Comparison of ENCODE assay signal across 21 cellular contexts in the genomic region with DNA sequence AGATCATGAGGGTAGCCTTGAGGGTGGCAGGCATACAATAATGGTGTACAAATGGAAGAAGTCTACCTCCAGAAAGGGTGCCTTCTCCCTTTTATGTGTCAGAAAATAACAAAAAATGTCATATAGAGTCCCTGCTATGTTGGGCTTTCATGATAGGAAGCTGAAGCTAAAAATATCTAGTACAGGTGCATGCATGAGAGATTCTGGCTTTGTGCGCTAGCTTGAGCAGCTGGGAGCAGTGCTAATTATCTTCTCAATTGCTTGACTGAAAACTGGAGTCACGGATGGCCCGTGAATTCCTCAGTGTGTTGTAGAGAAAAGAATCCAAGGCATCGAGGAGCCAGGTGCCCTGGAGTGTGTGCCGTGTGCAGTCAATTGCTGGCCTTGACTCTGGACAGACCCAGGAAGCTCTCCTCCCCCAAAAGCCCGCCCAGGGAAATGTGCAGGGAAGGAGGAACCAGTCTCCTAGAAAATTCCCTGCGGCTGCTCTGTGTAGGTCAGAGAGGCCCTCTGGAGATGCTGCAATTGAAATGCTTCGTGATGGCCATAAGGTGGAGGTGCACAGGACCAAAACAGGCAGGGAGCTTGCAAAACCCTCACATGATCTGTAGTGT. TPM values are rescaled to one million over a fixed set of nuclear protein-coding genes. Genes with fewer than 3 reads are reported as not detected.
DNase-seq lines count a peak whose midpoint lies in the region; ATAC-seq and TF ChIP-seq lines count a peak whose summit lies in the region.
"Had no signal": no experiment of that assay in that cellular context is flagged by ENCODE, and none has a peak within 500 bp of the region (broad histone marks: within the 10 kb centered on the region; RNA-seq: fewer than 3 reads in every experiment).

No MANE protein-coding gene starts in this region.

- H3K27ac Mint-ChIP-seq in nephron progenitor cell = peak overlapping the region; percentile 32
- no peak overlapping the region for H3K27ac Mint-ChIP-seq in CD8-positive, alpha-beta T cell
- H3K27ac Mint-ChIP-seq: stimulated activated memory B cell treated with anti-CD40 and anti-IgM and Interleukin-4, amounts not matched to agents 10 μg/mL and 1 μg/mL and 100 μg/mL, for 72 hours had no signal

- H3K4me3 Mint-ChIP-seq in nephron progenitor cell = no peak overlapping the region
- H3K4me3 Mint-ChIP-seq in CD8-positive, alpha-beta T cell = no peak overlapping the region
- H3K4me3 Mint-ChIP-seq: stimulated activated memory B cell treated with anti-CD40 and anti-IgM and Interleukin-4, amounts not matched to agents 10 μg/mL and 1 μg/mL and 100 μg/mL, for 72 hours had no signal

- DNase-seq in NCI-H1417 (lab: John Stamatoyannopoulos, UW) (peak; percentile 54 to 86 (median 85)), NCI-H1417 treated with DMSO at 0.1 percent for 48 hours (lab: John Stamatoyannopoulos, UW) (no peak), NCI-H187 (lab: John Stamatoyannopoulos, UW) (peak; percentile 55 to 70), NCI-H69 (lab: John Stamatoyannopoulos, UW) (peak; percentile 54), nephron progenitor cell (no peak), SKM-1 treated with dmso at 0.1 percent for 144 hours (lab: John Stamatoyannopoulos, UW; ENCODE audit: unreplicated experiment) (no peak), heart left ventricle (no peak)
- DNase-seq in CD8-positive, alpha-beta T cell = no peak
- DNase-seq: 8988T; activated CD4-positive, alpha-beta T cell treated with anti-CD3 and anti-CD28 coated beads for 4 hours; activated effector memory CD4-positive, alpha-beta T cell treated with anti-CD3 and anti-CD28 coated beads, Interleukin-2, amount 50 U/mL, for 16 hours; adrenal gland; erythroblast; mucosa of descending colon had no signal

- no peak for ATAC-seq in heart left ventricle
- no peak for ATAC-seq in CD8-positive, alpha-beta T cell
- ATAC-seq: HCT116; K562; left lobe of liver; mucosa of descending colon; stimulated activated memory B cell treated with anti-CD40 and anti-IgM and Interleukin-4, amounts not matched to agents 10 μg/mL and 1 μg/mL and 100 μg/mL, for 72 hours had no signal

- CTCF ChIA-PET in CD8-positive, alpha-beta T cell (lab: Charles Lee) = interaction anchor here (0.5 to 13.3 kb wide), 5 partner anchors 9 to 99 kb away, joined by 3 to 149 read pairs (median 4); no protein-coding TSS in a partner anchor

- H3K27me3 ChIP-seq in heart left ventricle = no peaks in the 10 kb centered on the region
- no peaks in the 10 kb centered on the region for H3K27me3 ChIP-seq in CD8-positive, alpha-beta T cell (ENCODE audit: insufficient read depth, low read length)
- H3K27me3 ChIP-seq: adrenal gland, cardiac muscle cell, dorsolateral prefrontal cortex, right atrium auricular region had no signal

- POLR2A ChIA-PET in CD8-positive, alpha-beta T cell (lab: Charles Lee) = no interaction called here

- WGBS in heart left ventricle, 4 donors = 63 to 81% (median 76%) methylated on average over 8 of the region's 8 CpGs

- no peak overlapping the region for H3K4me3 ChIP-seq in heart left ventricle
- H3K4me3 ChIP-seq in CD8-positive, alpha-beta T cell (ENCODE audit: low read depth, low read length) = no peak overlapping the region
- H3K4me3 ChIP-seq: adrenal gland, cardiac muscle cell, dorsolateral prefrontal cortex, K562, mucosa of descending colon, right atrium auricular region had no signal

- H3K27me3 Mint-ChIP-seq in nephron progenitor cell (ENCODE audit: low read depth, poor library complexity) = peaks cover 10% of the 10 kb centered on the region
- no peaks in the 10 kb centered on the region for H3K27me3 Mint-ChIP-seq in CD8-positive, alpha-beta T cell (ENCODE audit: low read depth)

- no peaks in the 10 kb centered on the region for H3K9me3 Mint-ChIP-seq in nephron progenitor cell
- no peaks in the 10 kb centered on the region for H3K9me3 Mint-ChIP-seq in CD8-positive, alpha-beta T cell
- H3K9me3 Mint-ChIP-seq: stimulated activated memory B cell treated with anti-CD40 and anti-IgM and Interleukin-4, amounts not matched to agents 10 μg/mL and 1 μg/mL and 100 μg/mL, for 72 hours had no signal

- no peak for TF ChIP-seq POLR2A in heart left ventricle (IDR thresholded peaks at IDR 0.05)

- H3K27ac ChIP-seq in heart left ventricle = no peak overlapping the region
- H3K27ac ChIP-seq in CD8-positive, alpha-beta T cell (ENCODE audit: low read depth, low read length) = no peak overlapping the region
- H3K27ac ChIP-seq: adrenal gland, cardiac muscle cell, right atrium auricular region had no signal

- no peaks in the 10 kb centered on the region for H3K36me3 Mint-ChIP-seq in nephron progenitor cell (ENCODE audit: low read depth)
- H3K36me3 Mint-ChIP-seq in CD8-positive, alpha-beta T cell = peaks cover 3% of the 10 kb centered on the region
- H3K36me3 Mint-ChIP-seq: stimulated activated memory B cell treated with anti-CD40 and anti-IgM and Interleukin-4, amounts not matched to agents 10 μg/mL and 1 μg/mL and 100 μg/mL, for 72 hours had no signal

- TF ChIP-seq CTCF in nephron progenitor cell (IDR thresholded peaks at IDR 0.05) (no peak), heart left ventricle (IDR thresholded peaks at IDR 0.05) (no peak)
- TF ChIP-seq CTCF in CD8-positive, alpha-beta T cell (IDR thresholded peaks at IDR 0.05) = no peak

- peaks cover 34% of the 10 kb centered on the region for H3K4me1 Mint-ChIP-seq in nephron progenitor cell
- H3K4me1 Mint-ChIP-seq in CD8-positive, alpha-beta T cell (ENCODE audit: low read depth) = no peaks in the 10 kb centered on the region

- intact Hi-C loops in heart left ventricle (cut with DNase I) = no loop called here
- intact Hi-C loops in CD8-positive, alpha-beta T cell (cut with DNase I, micrococcal nuclease) = no loop called here

- peaks cover 0 to 27% (median 15%) of the 10 kb centered on the region in 9 donors for H3K36me3 ChIP-seq in heart left ventricle
- no peaks in the 10 kb centered on the region for H3K36me3 ChIP-seq in CD8-positive, alpha-beta T cell (ENCODE audit: insufficient read depth, low read length)
- H3K36me3 ChIP-seq: cardiac muscle cell had no signal

- H3K4me1 ChIP-seq in heart left ventricle = peaks cover 0 to 18% (median 1%) of the 10 kb centered on the region in 12 donors
- no peaks in the 10 kb centered on the region for H3K4me1 ChIP-seq in CD8-positive, alpha-beta T cell (ENCODE audit: insufficient read depth, low read length)

- no peaks in the 10 kb centered on the region for H3K9me3 ChIP-seq in heart left ventricle
- no peaks in the 10 kb centered on the region for H3K9me3 ChIP-seq in CD8-positive, alpha-beta T cell (ENCODE audit: low read length)
- H3K9me3 ChIP-seq: adrenal gland, mucosa of descending colon, right atrium auricular region had no signal

RNA-seq across cellular contexts. Expression of gene LGALS3BP, which starts 14.2 kb away (rescaled TPM):
- 1,000 to 10,000 TPM in 1 of 9 donors, 100 to 1,000 TPM in 8; 250 to 1,343 (median 688) TPM for total RNA-seq in heart left ventricle
- polyA plus RNA-seq in heart left ventricle = 100 to 1,000 TPM; 178 to 363 TPM
- total RNA-seq in CD8-positive, alpha-beta T cell = 10 to 100 TPM; 30.9 to 32.0 TPM

RNA-seq across cellular contexts. Expression of gene TIMP2, which starts 40.3 kb away (rescaled TPM):
- total RNA-seq in heart left ventricle = 100 to 1,000 TPM in 4 of 9 donors, 10 to 100 TPM in 5; 65.6 to 201 (median 98.3) TPM
- 10 to 100 TPM; 25.1 to 54.4 TPM for polyA plus RNA-seq in heart left ventricle
- total RNA-seq in CD8-positive, alpha-beta T cell = 1 to 10 TPM; 8.9 to 9.4 TPM
- polyA plus RNA-seq: K562 had no signal

RNA-seq across cellular contexts. Expression of gene CANT1, which starts 44.1 kb away (rescaled TPM):
- total RNA-seq in heart left ventricle = 10 to 100 TPM; 20.4 to 43.7 (median 24.1) TPM
- polyA plus RNA-seq in heart left ventricle = 10 to 100 TPM in 1 of 2 donors, 1 to 10 TPM in 1; 5.1 to 46.2 TPM
- 10 to 100 TPM; 41.6 to 48.9 TPM for total RNA-seq in CD8-positive, alpha-beta T cell

RNA-seq across cellular contexts. Expression of gene C1QTNF1, which starts 58.5 kb away (rescaled TPM):
- 100 to 1,000 TPM in 4 of 9 donors, 10 to 100 TPM in 5; 37.0 to 406 (median 66.2) TPM for total RNA-seq in heart left ventricle
- polyA plus RNA-seq in heart left ventricle = 100 to 1,000 TPM in 1 of 2 donors, 10 to 100 TPM in 1; 85.5 to 189 TPM
- total RNA-seq in CD8-positive, alpha-beta T cell = under 1 TPM in 1 of 2 experiments, not detected in 1; 0.78 TPM
- polyA plus RNA-seq: K562 had no signal

Comparison
In these comparisons a context has a peak if more than half of its experiments do, and no peak if none do; other contexts are left out.
1. DNase-seq: peak in NCI-H1417 (3 of 3), NCI-H187 (2 of 2) and NCI-H69 (single experiment); none in NCI-H1417 treated with DMSO at 0.1 percent for 48 hours (single experiment), nephron progenitor cell (single experiment), SKM-1 treated with dmso at 0.1 percent for 144 hours (single experiment), heart left ventricle (0 of 5) and CD8-positive, alpha-beta T cell (0 of 7).
2. RNA of gene LGALS3BP, which starts 14.2 kb away (total RNA-seq): 250 to 1,343 TPM in heart left ventricle; 30.9 to 32.0 TPM in CD8-positive, alpha-beta T cell; every median in the first group is over 4 times any median in the second.
3. RNA of gene TIMP2, which starts 40.3 kb away (total RNA-seq): 65.6 to 201 TPM in heart left ventricle; 8.9 to 9.4 TPM in CD8-positive, alpha-beta T cell; every median in the first group is over 4 times any median in the second.